In genomic region chr2:636151-636621, GRCh38 we compare ENCODE assay signal across 9 cellular contexts. TPM values are rescaled to one million over a fixed set of nuclear protein-coding genes. Genes with fewer than 3 reads are reported as not detected.
DNase-seq lines count a peak whose midpoint lies in the region; ATAC-seq and TF ChIP-seq lines count a peak whose summit lies in the region.
"Had no signal": no experiment of that assay in that cellular context is flagged by ENCODE, and none has a peak within 500 bp of the region (broad histone marks: within the 10 kb centered on the region; RNA-seq: fewer than 3 reads in every experiment).

No MANE protein-coding gene starts in this region.

- H3K27me3 ChIP-seq in lower lobe of right lung (ENCODE audit: low read depth) (peaks cover 7% of the 10 kb centered on the region), testis (no peaks in the 10 kb centered on the region), HAP-1 (ENCODE audit: low read depth) (no peaks in the 10 kb centered on the region), A673 (replicated peaks; ENCODE audit: insufficient read depth, low read depth, low read length, poor library complexity) (no peaks in the 10 kb centered on the region)

- TF ChIP-seq POLR2A in testis (IDR thresholded peaks at IDR 0.05) (no peak), GM18505 (IDR thresholded peaks at IDR 0.05; ENCODE audit: borderline replicate concordance, extremely low read depth, insufficient read depth, insufficient read length) (no peak)

- in situ Hi-C loops in HAP-1 (cut with MboI; ENCODE audit: low sequenced_read_pairs) = loop anchor here (10.0 kb wide), 1 partner anchor 101 kb away; no protein-coding TSS in a partner anchor

- H3K4me1 Mint-ChIP-seq in activated CD8-positive, alpha-beta memory T cell treated with anti-CD3 and anti-CD28 coated beads, Interleukin-2, amount 10 ng/mL, durations not matched to agents 7 days and 5 days = no peaks in the 10 kb centered on the region
- peaks cover 4% of the 10 kb centered on the region for H3K4me1 Mint-ChIP-seq in central memory CD8-positive, alpha-beta T cell

- ATAC-seq in activated CD8-positive, alpha-beta memory T cell treated with anti-CD3 and anti-CD28 coated beads, Interleukin-2, amount 10 ng/mL, durations not matched to agents 7 days and 5 days = no peak
- no peak for ATAC-seq in central memory CD8-positive, alpha-beta T cell (replicated peaks; ENCODE audit: extremely low read depth, poor library complexity, severe bottlenecking)
- ATAC-seq in lower lobe of right lung (peak; percentile 27 to 36), GM18505 (IDR thresholded peaks at IDR 0.05; ENCODE audit: unreplicated experiment) (no peak)

- H3K36me3 ChIP-seq in lower lobe of right lung (no peaks in the 10 kb centered on the region), testis (ENCODE audit: low read depth, missing control alignments) (no peaks in the 10 kb centered on the region), HAP-1 (replicated peaks) (no peaks in the 10 kb centered on the region), A673 (ENCODE audit: insufficient read depth, low read length, poor library complexity, severe bottlenecking) (no peaks in the 10 kb centered on the region)
- H3K36me3 ChIP-seq: gastrocnemius medialis had no signal

- H3K4me1 ChIP-seq in lower lobe of right lung (peaks cover 9% of the 10 kb centered on the region), testis (no peaks in the 10 kb centered on the region), HAP-1 (no peaks in the 10 kb centered on the region), A673 (ENCODE audit: insufficient read depth, low read length, poor library complexity, severe bottlenecking) (no peaks in the 10 kb centered on the region)
- H3K4me1 ChIP-seq: gastrocnemius medialis had no signal

- CTCF ChIA-PET in activated CD8-positive, alpha-beta memory T cell treated with anti-CD3 and anti-CD28 coated beads, Interleukin-2, amount 10 ng/mL, durations not matched to agents 7 days and 5 days (lab: Charles Lee) = interaction anchor here (0.9 to 1.7 kb wide), 12 partner anchors 9 to 619 kb away, joined by 3 to 6 read pairs (median 3); no protein-coding TSS in a partner anchor
- CTCF ChIA-PET in A673 (lab: Charles Lee) = no interaction called here

- H3K9me3 Mint-ChIP-seq in activated CD8-positive, alpha-beta memory T cell treated with anti-CD3 and anti-CD28 coated beads, Interleukin-2, amount 10 ng/mL, durations not matched to agents 7 days and 5 days (ENCODE audit: low read depth) = peaks cover 2% of the 10 kb centered on the region
- no peaks in the 10 kb centered on the region for H3K9me3 Mint-ChIP-seq in central memory CD8-positive, alpha-beta T cell

- no peaks in the 10 kb centered on the region for H3K36me3 Mint-ChIP-seq in activated CD8-positive, alpha-beta memory T cell treated with anti-CD3 and anti-CD28 coated beads, Interleukin-2, amount 10 ng/mL, durations not matched to agents 7 days and 5 days
- peaks cover 3% of the 10 kb centered on the region for H3K36me3 Mint-ChIP-seq in central memory CD8-positive, alpha-beta T cell (ENCODE audit: insufficient read depth)

- H3K4me3 ChIP-seq in lower lobe of right lung (peak overlapping the region; percentile 48), testis (peak overlapping the region; percentile 41 to 56), HAP-1 (no peak overlapping the region), A673 (ENCODE audit: low read depth, low read length, poor library complexity, severe bottlenecking) (no peak overlapping the region)

- intact Hi-C loops in lower lobe of right lung (cut with DNase I) (no loop called here), testis (cut with DNase I; ENCODE audit: low total_unique reads) (no loop called here), A673 (cut with micrococcal nuclease; ENCODE audit: unreplicated experiment) (no loop called here)

- H3K27ac ChIP-seq in lower lobe of right lung = no peak overlapping the region
- peak overlapping the region; percentile 54 to 63 for H3K27ac ChIP-seq in testis
- H3K27ac ChIP-seq in A673 (ENCODE audit: low read depth, low read length, poor library complexity, severe bottlenecking) = no peak overlapping the region
- H3K27ac ChIP-seq: gastrocnemius medialis had no signal

- DNase-seq in activated CD8-positive, alpha-beta memory T cell treated with anti-CD3 and anti-CD28 coated beads, Interleukin-2, amount 10 ng/mL, durations not matched to agents 7 days and 5 days = peak; percentile 28
- DNase-seq in activated CD8-positive, alpha-beta memory T cell treated with anti-CD3 and anti-CD28 coated beads, Interleukin-2, amount 50 U/mL, for 48 hours = no peak
- DNase-seq in central memory CD8-positive, alpha-beta T cell (ENCODE audit: low spot score in 2 of 2) = no peak
- no peak for DNase-seq in lower lobe of right lung
- no peak for DNase-seq in testis
- no peak for DNase-seq in HAP-1 (ENCODE audit: low spot score in 2 of 2)
- DNase-seq in A673 (ENCODE audit: low spot score) = no peak

- BruUV-seq in A673 (replicated peaks; lab: Mats Ljungman, UMichigan) = no TSS peak

- peaks cover 3% of the 10 kb centered on the region for H3K27me3 Mint-ChIP-seq in activated CD8-positive, alpha-beta memory T cell treated with anti-CD3 and anti-CD28 coated beads, Interleukin-2, amount 10 ng/mL, durations not matched to agents 7 days and 5 days
- H3K27me3 Mint-ChIP-seq in central memory CD8-positive, alpha-beta T cell = peaks cover 9% of the 10 kb centered on the region

- 58 to 95% methylated on average over 3 to 35 of the region's 48 CpGs for WGBS in testis, 2 donors

- no peaks in the 10 kb centered on the region for H3K9me3 ChIP-seq in lower lobe of right lung
- H3K9me3 ChIP-seq in testis = no peaks in the 10 kb centered on the region
- no peaks in the 10 kb centered on the region for H3K9me3 ChIP-seq in HAP-1
- no peaks in the 10 kb centered on the region for H3K9me3 ChIP-seq in A673 (ENCODE audit: low read depth, low read length, poor library complexity, severe bottlenecking)
- H3K9me3 ChIP-seq: gastrocnemius medialis had no signal

- H3K27ac Mint-ChIP-seq in activated CD8-positive, alpha-beta memory T cell treated with anti-CD3 and anti-CD28 coated beads, Interleukin-2, amount 10 ng/mL, durations not matched to agents 7 days and 5 days = no peak overlapping the region
- H3K27ac Mint-ChIP-seq in central memory CD8-positive, alpha-beta T cell (ENCODE audit: low read depth) = no peak overlapping the region

- POLR2A ChIA-PET in A673 (lab: Charles Lee; ENCODE audit: low non-redundant PET) = no interaction called here

- H3K4me3 Mint-ChIP-seq in activated CD8-positive, alpha-beta memory T cell treated with anti-CD3 and anti-CD28 coated beads, Interleukin-2, amount 10 ng/mL, durations not matched to agents 7 days and 5 days = no peak overlapping the region
- peak overlapping the region; percentile 77 for H3K4me3 Mint-ChIP-seq in central memory CD8-positive, alpha-beta T cell

- TF ChIP-seq CTCF in lower lobe of right lung (IDR thresholded peaks at IDR 0.05) = no peak
- TF ChIP-seq CTCF in testis (IDR thresholded peaks at IDR 0.05) = no peak
- TF ChIP-seq CTCF in A673 (conservative IDR thresholded peaks at IDR 0.05; ENCODE audit: low read depth, low read length) = no peak

RNA-seq across cellular contexts. Expression of gene TMEM18, which starts 41.0 kb away (rescaled TPM):
- total RNA-seq in activated CD8-positive, alpha-beta memory T cell treated with anti-CD3 and anti-CD28 coated beads, Interleukin-2, amount 10 ng/mL, durations not matched to agents 7 days and 5 days = 10 to 100 TPM; 22.1 to 25.6 TPM
- total RNA-seq in lower lobe of right lung = 23.3 TPM
- total RNA-seq in testis = 10 to 100 TPM; 18.0 to 25.8 TPM
- polyA plus RNA-seq in testis (ENCODE audit: insufficient read depth, low read depth, low replicate concordance) = 30.5 TPM
- total RNA-seq in A673 (2021) = 25.9 and 29.0 TPM in 2 replicates

Comparison
In these comparisons a context has a peak if more than half of its experiments do, and no peak if none do; other contexts are left out.
1. ATAC-seq: peak in lower lobe of right lung (2 of 2); none in activated CD8-positive, alpha-beta memory T cell treated with anti-CD3 and anti-CD28 coated beads, Interleukin-2, amount 10 ng/mL, durations not matched to agents 7 days and 5 days (single experiment), central memory CD8-positive, alpha-beta T cell (single experiment) and GM18505 (single experiment).
2. H3K27ac ChIP-seq: peak in testis (2 of 2); none in lower lobe of right lung (single experiment) and A673 (single experiment).
3. H3K4me3 ChIP-seq: peak in lower lobe of right lung (single experiment) and testis (2 of 2); none in HAP-1 (single experiment) and A673 (single experiment).